Comparison of ENCODE assay signal across 21 cellular contexts in the genomic region with DNA sequence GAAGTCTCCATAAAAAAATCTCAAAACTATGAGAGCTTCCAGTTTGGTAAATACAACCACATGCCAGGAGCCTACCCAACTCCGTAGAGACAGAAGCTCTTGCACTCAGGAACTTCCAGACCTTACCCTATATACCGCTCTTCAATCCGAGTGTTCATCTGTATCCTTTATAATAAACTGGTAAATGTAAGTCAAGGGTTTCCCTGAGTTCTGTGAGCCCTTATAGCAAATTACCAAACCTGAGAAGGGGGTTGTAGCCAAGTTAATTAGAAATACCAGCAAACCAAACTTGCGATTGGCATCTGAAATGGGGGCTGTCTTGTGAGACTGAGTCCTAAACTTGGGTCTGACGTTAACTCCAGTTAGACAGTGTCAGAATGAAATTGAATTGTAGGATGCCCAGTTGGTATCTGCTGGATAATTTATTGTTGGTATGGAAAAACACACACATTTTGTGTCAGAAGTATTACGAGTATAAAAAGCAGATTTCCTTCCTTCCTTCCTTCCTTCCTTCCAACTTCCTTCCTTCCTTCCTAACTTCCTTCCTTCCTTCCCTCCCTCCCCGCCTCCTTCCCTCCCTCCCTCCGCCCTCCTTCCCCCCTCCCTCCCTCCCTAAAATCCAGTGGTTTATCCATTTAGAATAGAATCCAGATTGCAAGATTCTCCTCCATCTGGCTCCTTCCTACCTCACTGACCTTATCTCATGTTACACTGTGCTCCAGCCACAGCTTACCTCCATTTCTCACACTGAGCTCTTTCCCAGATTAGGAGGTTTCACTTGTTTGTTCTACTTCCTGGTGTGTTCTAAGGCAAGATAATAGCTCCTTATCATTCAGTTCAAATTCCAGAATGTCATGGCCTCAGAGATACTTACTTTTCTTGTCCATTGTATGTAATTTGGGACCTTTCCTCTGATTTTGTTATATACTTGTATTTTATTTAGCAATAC.
DNase-seq lines count a peak whose midpoint lies in the region; ATAC-seq, FAIRE-seq and TF ChIP-seq lines count a peak whose summit lies in the region.
"Had no signal": no experiment of that assay in that cellular context is flagged by ENCODE, and none has a peak within 500 bp of the region (broad histone marks: within the 10 kb centered on the region; RNA-seq: fewer than 3 reads in every experiment).

No MANE protein-coding gene starts in this region.

- intact Hi-C loops in K562 (cut with micrococcal nuclease), result loop anchor here (10.0 kb wide), 1 partner anchor 99 kb away; no protein-coding TSS in a partner anchor
- intact Hi-C loops in left colon (cut with DNase I, micrococcal nuclease), result no loop called here
- intact Hi-C loops in left ventricle myocardium superior (cut with micrococcal nuclease), result no loop called here

- DNase-seq in CMK (ENCODE audit: low read depth) (peak; percentile 20), NCI-H524 treated with DMSO at 0.1 percent for 48 hours (lab: John Stamatoyannopoulos, UW) (peak; percentile 80), K562 (ENCODE audit: extremely low read depth in 1 of 4, low spot score in 3 of 4) (peak; percentile 23 to 86 (median 60)), left colon (no peak), GM12892 (ENCODE audit: insufficient read length) (no peak), left ventricle myocardium superior (no peak)
- no peak for DNase-seq in stimulated activated CD4-positive, alpha-beta T cell treated with anti-CD3 and anti-CD28 coated beads, Interleukin-4, amount 100 ng/mL, for 4 hours
- DNase-seq: activated CD4-positive, alpha-beta T cell treated with anti-CD3 and anti-CD28 coated beads, Interleukin-2, amount 50 U/mL, for 48 hours; activated CD8-positive, alpha-beta memory T cell treated with anti-CD3 and anti-CD28 coated beads, Interleukin-2, amount 50 U/mL, for 48 hours; activated naive CD8-positive, alpha-beta T cell treated with anti-CD3 and anti-CD28 coated beads, Interleukin-2, amount 50 U/mL, for 24 hours; HCEC 1CT; head of caudate nucleus; left ventricle myocardium inferior; NCI-H1092; NCI-H2029; posterior cingulate gyrus; right lobe of liver; upper lobe of right lung had no signal

- TF ChIP-seq POLR2A in K562 (conservative IDR thresholded peaks at IDR 0.05) (no peak), GM18505 (IDR thresholded peaks at IDR 0.05; ENCODE audit: borderline replicate concordance, extremely low read depth, insufficient read depth, insufficient read length) (no peak), GM12892 (IDR thresholded peaks at IDR 0.05; ENCODE audit: low read depth, low read length) (no peak)

- no peaks in the 10 kb centered on the region for H4K20me1 ChIP-seq in K562 (replicated peaks; ENCODE audit: control insufficient read depth, insufficient read depth, low read length)

- H3K27me3 ChIP-seq in K562 (ENCODE audit: control insufficient read depth in 2 of 2, insufficient read depth in 2 of 2, low read length in 2 of 2), result no peaks in the 10 kb centered on the region
- H3K27me3 ChIP-seq: breast epithelium, right lobe of liver, upper lobe of right lung had no signal

- BruUV-seq in K562 (replicated peaks; lab: Mats Ljungman, UMichigan), result no TSS peak

- no peak overlapping the region for H3K4me2 ChIP-seq in K562 (ENCODE audit: insufficient read depth, low read length)

- no peaks in the 10 kb centered on the region for H3K9me3 ChIP-seq in K562 (replicated peaks; ENCODE audit: control insufficient read depth, insufficient read depth, low read depth, low read length)
- H3K9me3 ChIP-seq: breast epithelium, left ventricle myocardium inferior, right lobe of liver, upper lobe of right lung had no signal

- no peak overlapping the region for H3K27ac ChIP-seq in K562 (ENCODE audit: extremely low read depth, low read depth, low read length)
- H3K27ac ChIP-seq: breast epithelium, left ventricle myocardium inferior, right lobe of liver, upper lobe of right lung had no signal

- ATAC-seq in K562 (peak; percentile 95), left colon (peak; percentile 91), GM18505 (IDR thresholded peaks at IDR 0.05; ENCODE audit: unreplicated experiment) (no peak), left ventricle myocardium superior (no peak)
- ATAC-seq: activated naive CD8-positive, alpha-beta T cell treated with anti-CD3 and anti-CD28 coated beads, Interleukin-2, amount 50 U/mL, for 24 hours; upper lobe of right lung had no signal

- H3K4me1 ChIP-seq in K562 (replicated peaks in 1 of 2; ENCODE audit: control insufficient read depth in 2 of 2, insufficient read depth in 2 of 2, low read length in 2 of 2), result peaks cover 0 to 19% of the 10 kb centered on the region in 2 experiments; a peak in 3 of 5 replicates
- H3K4me1 ChIP-seq: breast epithelium, left ventricle myocardium inferior, right lobe of liver, upper lobe of right lung had no signal

- no peak for TF ChIP-seq CTCF in K562 (IDR thresholded peaks at IDR 0.05 in 2 of 3, conservative IDR thresholded peaks at IDR 0.05 in 1 of 3; ENCODE audit: insufficient read depth in 2 of 3, low read depth in 1 of 3, low read length in 3 of 3)

- POLR2A ChIA-PET in K562 (lab: Yijun Ruan, JAX), result interaction anchor here (0.6 to 1.6 kb wide), 5 partner anchors 9 to 186 kb away, joined by 3 to 7 read pairs (median 4); no protein-coding TSS in a partner anchor

- TF ChIP-seq EP300 in K562 (IDR thresholded peaks at IDR 0.05; ENCODE audit: low read length), result peak; percentile 92

- no peak overlapping the region for H3K9ac ChIP-seq in K562 (ENCODE audit: insufficient read depth in 1 of 2, low read depth in 2 of 2, low read length in 2 of 2)

- FAIRE-seq in K562 (lab: Jason Lieb, UNC), result peak; percentile 77
- no peak for FAIRE-seq in GM12892 (lab: Jason Lieb, UNC)
- FAIRE-seq: endometrium had no signal

- whole genome bisulfite sequencing in K562 (ENCODE audit: insufficient coverage, low coverage, missing lambda C conversion rate), result 76% methylated on average over 6 of the region's 8 CpGs

- H3K9me1 ChIP-seq in K562 (ENCODE audit: control insufficient read depth, insufficient read depth, low read length), result no peaks in the 10 kb centered on the region

- CTCF ChIA-PET in K562 (lab: Yijun Ruan, JAX; ENCODE audit: low intra/inter-chr PET ratio), result no interaction called here

- H3K79me2 ChIP-seq in K562 (ENCODE audit: control insufficient read depth, insufficient read depth, low read length), result no peaks in the 10 kb centered on the region

- H3K36me3 ChIP-seq in K562 (ENCODE audit: control insufficient read depth, insufficient read depth, low read length), result no peaks in the 10 kb centered on the region
- H3K36me3 ChIP-seq: breast epithelium, left ventricle myocardium inferior, right lobe of liver, upper lobe of right lung had no signal

- 0 out of 4 replicates have a peak, but pooled peaks of 1 of the 2 experiments have one; percentile 6 for TF ChIP-seq RAD21 in K562 (CRISPR knock-in tag; conservative IDR thresholded peaks at IDR 0.05 in 1 of 2, IDR thresholded peaks at IDR 0.05 in 1 of 2)

- in situ Hi-C loops in K562 (cut with MboI), result no loop called here

- H3K4me3 ChIP-seq in K562, result no peak overlapping the region
- H3K4me3 ChIP-seq: breast epithelium, left ventricle myocardium inferior, right lobe of liver, upper lobe of right lung had no signal

- no peak overlapping the region for H2AFZ ChIP-seq in K562 (ENCODE audit: low read depth, low read length)

TF ChIP-seq in K562, 482 proteins besides CTCF, POLR2A, EP300 and RAD21 (continues in another document):
- TF ChIP-seq ZNF584 (CRISPR knock-in tag; IDR thresholded peaks at IDR 0.05; ENCODE audit: low read depth) (0 out of 2 replicates have a peak, but pooled peaks have one; percentile 46), CREB1 (IDR thresholded peaks at IDR 0.05) (peak; percentile 33; the same call in 1 of the 2 replicates), CREB1 (CRISPR knock-in tag; IDR thresholded peaks at IDR 0.05) (no peak), POLR2AphosphoS5 (IDR thresholded peaks at IDR 0.05; ENCODE audit: control insufficient read depth, insufficient read depth, low read depth, low read length) (peak; percentile 93), ZNF253 (CRISPR knock-in tag; conservative IDR thresholded peaks at IDR 0.05) (no peak), JUND (IDR thresholded peaks at IDR 0.05; ENCODE audit: borderline replicate concordance, low read depth, low read length) (peak; percentile 53; the same call in 1 of the 2 replicates), JUND (tag; IDR thresholded peaks at IDR 0.05; ENCODE audit: borderline replicate concordance, low read depth, low read length) (peak; percentile 17; the same call in 1 of the 3 replicates), CBFA2T3 (IDR thresholded peaks at IDR 0.05) (peak; percentile 99), DPF2 (IDR thresholded peaks at IDR 0.05) (peak; percentile 94)
- TF ChIP-seq, protein P1, sequence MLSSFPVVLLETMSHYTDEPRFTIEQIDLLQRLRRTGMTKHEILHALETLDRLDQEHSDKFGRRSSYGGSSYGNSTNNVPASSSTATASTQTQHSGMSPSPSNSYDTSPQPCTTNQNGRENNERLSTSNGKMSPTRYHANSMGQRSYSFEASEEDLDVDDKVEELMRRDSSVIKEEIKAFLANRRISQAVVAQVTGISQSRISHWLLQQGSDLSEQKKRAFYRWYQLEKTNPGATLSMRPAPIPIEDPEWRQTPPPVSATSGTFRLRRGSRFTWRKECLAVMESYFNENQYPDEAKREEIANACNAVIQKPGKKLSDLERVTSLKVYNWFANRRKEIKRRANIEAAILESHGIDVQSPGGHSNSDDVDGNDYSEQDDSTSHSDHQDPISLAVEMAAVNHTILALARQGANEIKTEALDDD (IDR thresholded peaks at IDR 0.05), result no peak
- TF ChIP-seq, protein P2, sequence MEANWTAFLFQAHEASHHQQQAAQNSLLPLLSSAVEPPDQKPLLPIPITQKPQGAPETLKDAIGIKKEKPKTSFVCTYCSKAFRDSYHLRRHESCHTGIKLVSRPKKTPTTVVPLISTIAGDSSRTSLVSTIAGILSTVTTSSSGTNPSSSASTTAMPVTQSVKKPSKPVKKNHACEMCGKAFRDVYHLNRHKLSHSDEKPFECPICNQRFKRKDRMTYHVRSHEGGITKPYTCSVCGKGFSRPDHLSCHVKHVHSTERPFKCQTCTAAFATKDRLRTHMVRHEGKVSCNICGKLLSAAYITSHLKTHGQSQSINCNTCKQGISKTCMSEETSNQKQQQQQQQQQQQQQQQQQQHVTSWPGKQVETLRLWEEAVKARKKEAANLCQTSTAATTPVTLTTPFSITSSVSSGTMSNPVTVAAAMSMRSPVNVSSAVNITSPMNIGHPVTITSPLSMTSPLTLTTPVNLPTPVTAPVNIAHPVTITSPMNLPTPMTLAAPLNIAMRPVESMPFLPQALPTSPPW (CRISPR knock-in tag; IDR thresholded peaks at IDR 0.05), result peak; percentile 71

Comparison
In these comparisons a context has a peak if more than half of its experiments do, and no peak if none do; other contexts are left out.
1. DNase-seq: peak in CMK (single experiment), NCI-H524 treated with DMSO at 0.1 percent for 48 hours (single experiment) and K562 (4 of 4); none in left colon (0 of 2), GM12892 (single experiment), stimulated activated CD4-positive, alpha-beta T cell treated with anti-CD3 and anti-CD28 coated beads, Interleukin-4, amount 100 ng/mL, for 4 hours (0 of 2) and left ventricle myocardium superior (single experiment).
2. ATAC-seq: peak in K562 (single experiment) and left colon (single experiment); none in GM18505 (single experiment) and left ventricle myocardium superior (single experiment).